22 cellular contexts compared by ENCODE assay signal in the genomic region with DNA sequence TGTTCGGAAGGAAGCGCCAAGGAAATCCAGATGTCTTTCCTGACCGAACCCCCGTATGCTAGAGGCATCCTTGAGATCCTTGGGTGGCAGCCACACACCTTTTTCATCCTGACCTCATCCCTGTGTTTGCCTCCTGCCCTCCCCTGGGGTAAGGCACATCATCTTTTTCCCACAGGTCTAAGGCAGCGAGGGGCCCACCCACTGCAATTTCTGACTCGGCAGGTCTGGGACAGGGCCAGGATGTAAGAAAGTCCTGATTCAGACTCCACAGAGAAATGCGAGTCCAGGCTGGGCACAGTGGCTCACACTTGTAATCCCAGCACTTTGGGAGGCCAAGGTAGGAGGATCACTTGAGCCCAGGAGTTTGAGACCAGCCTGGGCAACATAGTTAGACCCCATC. TPM values are rescaled to one million over a fixed set of nuclear protein-coding genes. Genes with fewer than 3 reads are reported as not detected.
DNase-seq lines count a peak whose midpoint lies in the region; ATAC-seq, FAIRE-seq and TF ChIP-seq lines count a peak whose summit lies in the region.
"Had no signal": no experiment of that assay in that cellular context is flagged by ENCODE, and none has a peak within 500 bp of the region (broad histone marks: within the 10 kb centered on the region; RNA-seq: fewer than 3 reads in every experiment).

No MANE protein-coding gene starts in this region.

- no peak overlapping the region for H3K4me3 ChIP-seq in mammary epithelial cell (replicated peaks in 1 of 3; ENCODE audit: insufficient read depth in 1 of 3, low read depth in 2 of 3, low read length in 3 of 3)
- H3K4me3 ChIP-seq: A549 had no signal

- ATAC-seq in left colon (peak; percentile 42), GM19035 (IDR thresholded peaks at IDR 0.05; ENCODE audit: unreplicated experiment) (no peak)
- ATAC-seq: A549, HCT116, SK-N-SH treated with all-trans-retinoic acid at 6 μM for 48 hours had no signal

- DNase-seq in mammary epithelial cell (peak; percentile 71), MCF 10A (ENCODE audit: unreplicated experiment) (no peak), RWPE1 (ENCODE audit: low spot score) (no peak), left colon (no peak), RCC 7860 (ENCODE audit: low spot score) (no peak), NCI-H345 treated with DMSO at 0.1 percent for 48 hours (lab: John Stamatoyannopoulos, UW; ENCODE audit: unreplicated experiment) (no peak)
- DNase-seq: DND-41, GOT3, IMR-90, NCI-H187 treated with DMSO at 0.1 percent for 48 hours, NCI-H226, NCI-H524, RPMI8226 had no signal

- dilution Hi-C loops in mammary epithelial cell (cut with HindIII; ENCODE audit: low sequenced_read_pairs): no loop called here

- POLR2A ChIA-PET in MCF 10A (lab: Yijun Ruan, JAX): interaction anchor here (0.7 kb wide), 1 partner anchor 9 kb away, joined by 3 read pairs; no protein-coding TSS in a partner anchor
- POLR2A ChIA-PET in RWPE1 (lab: Yijun Ruan, JAX; ENCODE audit: low non-redundant PET): no interaction called here

- in situ Hi-C loops in mammary epithelial cell (cut with MboI; ENCODE audit: low sequenced_read_pairs in 2 of 2): no loop called here

- no peaks in the 10 kb centered on the region for H3K27me3 ChIP-seq in mammary epithelial cell (ENCODE audit: insufficient read depth, low read length)

- no peak overlapping the region for H3K4me2 ChIP-seq in mammary epithelial cell (ENCODE audit: insufficient read depth, low read depth, low read length)
- H3K4me2 ChIP-seq: A549, KMS-11 had no signal

- H2AFZ ChIP-seq in mammary epithelial cell (ENCODE audit: low read depth, low read length): no peak overlapping the region

- no peak for FAIRE-seq in RCC 7860 (lab: Jason Lieb, UNC)
- FAIRE-seq: A549, D721Med, GM12891 had no signal

- no peaks in the 10 kb centered on the region for H3K27me3 Mint-ChIP-seq in MCF 10A (ENCODE audit: insufficient read depth, unreplicated experiment)
- H3K27me3 Mint-ChIP-seq: B cell had no signal

- H3K4me3 Mint-ChIP-seq in MCF 10A (ENCODE audit: unreplicated experiment): no peak overlapping the region
- H3K4me3 Mint-ChIP-seq: B cell had no signal

- no peaks in the 10 kb centered on the region for H3K79me2 ChIP-seq in mammary epithelial cell (ENCODE audit: insufficient read depth, low read length)

- H3K36me3 Mint-ChIP-seq in MCF 10A (ENCODE audit: insufficient read depth, unreplicated experiment): no peaks in the 10 kb centered on the region

- H3K27ac Mint-ChIP-seq in MCF 10A (ENCODE audit: low read depth, unreplicated experiment): no peak overlapping the region
- H3K27ac Mint-ChIP-seq: B cell had no signal

- no peaks in the 10 kb centered on the region for H3K9me3 ChIP-seq in mammary epithelial cell (replicated peaks; ENCODE audit: insufficient read depth, low read length)
- H3K9me3 ChIP-seq: A549 had no signal

- no peaks in the 10 kb centered on the region for H3K36me3 ChIP-seq in mammary epithelial cell (ENCODE audit: insufficient read depth, low read length)

- H3K4me1 Mint-ChIP-seq in MCF 10A (ENCODE audit: insufficient read depth, unreplicated experiment): no peaks in the 10 kb centered on the region

- no peaks in the 10 kb centered on the region for H3K4me1 ChIP-seq in mammary epithelial cell (ENCODE audit: insufficient read depth, low read length)
- H3K4me1 ChIP-seq: A549 had no signal

- WGBS in mammary epithelial cell (ENCODE audit: low coverage, missing lambda C conversion rate): 61% methylated on average over 7 of the region's 7 CpGs

- CTCF ChIA-PET in mammary epithelial cell (lab: Charles Lee; ENCODE audit: low non-redundant PET): no interaction called here
- CTCF ChIA-PET in MCF 10A (lab: Yijun Ruan, JAX): no interaction called here
- CTCF ChIA-PET in RWPE1 (lab: Yijun Ruan, JAX): no interaction called here

- H3K9ac ChIP-seq in mammary epithelial cell (ENCODE audit: insufficient read depth, low read length): no peak overlapping the region
- H3K9ac ChIP-seq: KMS-11 had no signal

- no peaks in the 10 kb centered on the region for H3K9me3 Mint-ChIP-seq in MCF 10A (ENCODE audit: unreplicated experiment)

- TF ChIP-seq CTCF in mammary epithelial cell (conservative IDR thresholded peaks at IDR 0.05 in 1 of 2, IDR thresholded peaks at IDR 0.05 in 1 of 2; ENCODE audit: extremely low read depth in 1 of 2, insufficient read depth in 1 of 2, low read depth in 1 of 2, low read length in 2 of 2): no peak
- no peak for TF ChIP-seq CTCF in MCF 10A (IDR thresholded peaks at IDR 0.05; ENCODE audit: unreplicated experiment)
- TF ChIP-seq CTCF in RWPE1 (conservative IDR thresholded peaks at IDR 0.05; ENCODE audit: low read depth): no peak

- BruUV-seq in mammary epithelial cell (replicated peaks; lab: Mats Ljungman, UMichigan) (no TSS peak), MCF 10A (replicated peaks; lab: Mats Ljungman, UMichigan) (no TSS peak)

- H3K27ac ChIP-seq in mammary epithelial cell (ENCODE audit: insufficient read depth, low read depth, low read length) (no peak overlapping the region), RWPE1 (0 out of 2 replicates have a peak overlapping the region, but pooled peaks have one; percentile 21)
- H3K27ac ChIP-seq: A549, KMS-11 had no signal

- intact Hi-C loops in mammary epithelial cell (cut with micrococcal nuclease) (no loop called here), MCF 10A (cut with micrococcal nuclease) (no loop called here), left colon (cut with DNase I, micrococcal nuclease) (no loop called here)

- no peaks in the 10 kb centered on the region for H4K20me1 ChIP-seq in mammary epithelial cell (ENCODE audit: insufficient read depth, low read length)

RNA-seq across cellular contexts. Expression of a gene that starts 10.5 kb away (rescaled TPM):
- total RNA-seq in mammary epithelial cell: 10 to 100 TPM; 15.3 to 15.5 TPM
- polyA plus RNA-seq in mammary epithelial cell: 15.1 TPM
- 11.3 TPM for polyA minus RNA-seq in mammary epithelial cell
- 19.0 and 25.6 TPM in 2 replicates for total RNA-seq in MCF 10A (2022)
- 10 to 100 TPM; 12.7 TPM for total RNA-seq in left colon

RNA-seq across cellular contexts. Expression of a gene that starts 10.8 kb away (rescaled TPM):
- 10 to 100 TPM; 49.3 to 95.2 TPM for total RNA-seq in mammary epithelial cell
- polyA plus RNA-seq in mammary epithelial cell: 178 TPM
- 76.8 TPM for polyA minus RNA-seq in mammary epithelial cell
- 94.7 and 114 TPM in 2 replicates for total RNA-seq in MCF 10A (2022)
- 100 to 1,000 TPM; 157 to 198 TPM for total RNA-seq in left colon

RNA-seq across cellular contexts. Expression of a gene that starts 36.5 kb away (rescaled TPM):
- under 1 TPM in 1 of 2 donors, not detected in 1; under 0.01 TPM for total RNA-seq in mammary epithelial cell
- polyA plus RNA-seq in mammary epithelial cell: not detected
- polyA minus RNA-seq in mammary epithelial cell: not detected
- total RNA-seq in MCF 10A (2022): not detected in 2 replicates
- total RNA-seq in left colon: under 1 TPM in 1 of 2 donors, not detected in 1; 0.12 TPM
- total RNA-seq: B cell; T-helper 2 cell treated with Interferon-gamma antibody and Interleukin-4, amounts not matched to agents 100 ng/mL and 5 ng/mL, for 36 hours had no signal
